ENCODE assay signal across 22 cellular contexts in the genomic region with DNA sequence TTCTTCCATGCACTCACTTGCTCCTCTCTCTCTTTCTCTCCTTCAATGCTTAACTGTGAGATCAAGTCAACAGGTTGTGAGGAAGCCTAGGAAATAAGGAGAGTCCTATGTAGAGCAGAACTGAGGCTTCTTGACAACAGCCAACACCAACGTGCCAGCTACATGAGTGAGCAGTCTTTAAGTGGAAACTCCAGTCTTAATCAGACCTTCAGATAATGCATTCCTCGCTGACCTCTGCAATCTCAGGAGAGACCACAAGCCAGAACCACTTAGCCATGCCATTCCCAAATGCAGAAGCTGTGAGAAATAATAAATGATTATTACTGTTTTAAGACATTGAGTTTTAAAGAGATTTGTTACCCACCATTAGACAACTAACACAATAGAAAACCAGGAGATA.
"Had no signal": no experiment of that assay in that cellular context is flagged by ENCODE, and none has a peak within 500 bp of the region (broad histone marks: within the 10 kb centered on the region; RNA-seq: fewer than 3 reads in every experiment).

No MANE protein-coding gene starts in this region.

- ATAC-seq: heart left ventricle; left lobe of liver; natural killer cell treated with Interleukin-12 subunit alpha and Interleukin-12 subunit beta and Interleukin-15 and Interleukin-18, amount 100 ng/mL, for 72 hours; right cardiac atrium; stimulated activated effector memory CD8-positive, alpha-beta T cell treated with anti-CD3 and anti-CD28 coated beads, Interleukin-12 subunit alpha, Interleukin-12 subunit beta, amount 100 ng/mL, for 72 hours; stimulated activated naive CD8-positive, alpha-beta T cell treated with anti-CD3 and anti-CD28 coated beads, Interleukin-15, Interleukin-2, amounts not matched to agents 100 U/mL and 50 U/mL, for 24 hours had no signal

- H3K4me3 ChIP-seq: dorsolateral prefrontal cortex, heart left ventricle, neural progenitor cell, ovary, smooth muscle cell, suprapubic skin, thyroid gland, upper lobe of left lung, uterus had no signal

- H3K9ac ChIP-seq: neural progenitor cell had no signal

- DNase-seq: cortex of kidney; dorsolateral prefrontal cortex; effector CD8-positive, alpha-beta T cell; foreskin melanocyte; heart left ventricle; hippocampal formation; kidney glomerular epithelial cell; nucleus accumbens; ovary; right cardiac atrium; stimulated activated CD4-positive, alpha-beta T cell treated with anti-CD3 and anti-CD28 coated beads, Interleukin-2, amount 100 ng/mL, for 48 hours; stimulated activated CD8-positive, alpha-beta memory T cell treated with anti-CD3 and anti-CD28 coated beads, Interleukin-4, amount 100 ng/mL, for 48 hours; stimulated activated naive CD8-positive, alpha-beta T cell treated with anti-CD3 and anti-CD28 coated beads, Interleukin-15, Interleukin-2, amounts not matched to agents 100 U/mL and 50 U/mL, for 24 hours; thyroid gland; upper lobe of left lung; uterus had no signal

- H3K27ac ChIP-seq: dorsolateral prefrontal cortex, heart left ventricle, neural progenitor cell, ovary, suprapubic skin, thyroid gland, upper lobe of left lung, uterus had no signal

- H3K4me2 ChIP-seq: neural progenitor cell, smooth muscle cell had no signal

- H3K36me3 Mint-ChIP-seq: neural progenitor cell; stimulated activated effector memory CD8-positive, alpha-beta T cell treated with anti-CD3 and anti-CD28 coated beads, Interleukin-12 subunit alpha, Interleukin-12 subunit beta, amount 100 ng/mL, for 72 hours had no signal

- H3K9me3 ChIP-seq: heart left ventricle, ovary, suprapubic skin, thyroid gland, upper lobe of left lung, uterus had no signal

- H3K9me3 Mint-ChIP-seq: neural progenitor cell had no signal

- H3K27me3 ChIP-seq: ovary, suprapubic skin, upper lobe of left lung, uterus had no signal

- H3K36me3 ChIP-seq: heart left ventricle, neural progenitor cell, ovary, suprapubic skin, thyroid gland, upper lobe of left lung, uterus had no signal

- H2AFZ ChIP-seq: neural progenitor cell had no signal

- H3K4me1 ChIP-seq: neural progenitor cell, thyroid gland, uterus had no signal

- H3K27ac Mint-ChIP-seq: natural killer cell treated with Interleukin-12 subunit alpha and Interleukin-12 subunit beta and Interleukin-15 and Interleukin-18, amount 100 ng/mL, for 72 hours; neural progenitor cell; stimulated activated effector memory CD8-positive, alpha-beta T cell treated with anti-CD3 and anti-CD28 coated beads, Interleukin-12 subunit alpha, Interleukin-12 subunit beta, amount 100 ng/mL, for 72 hours had no signal

- H3K4me3 Mint-ChIP-seq: natural killer cell treated with Interleukin-12 subunit alpha and Interleukin-12 subunit beta and Interleukin-15 and Interleukin-18, amount 100 ng/mL, for 72 hours; neural progenitor cell; stimulated activated effector memory CD8-positive, alpha-beta T cell treated with anti-CD3 and anti-CD28 coated beads, Interleukin-12 subunit alpha, Interleukin-12 subunit beta, amount 100 ng/mL, for 72 hours had no signal

- H3K4me1 Mint-ChIP-seq: neural progenitor cell; stimulated activated effector memory CD8-positive, alpha-beta T cell treated with anti-CD3 and anti-CD28 coated beads, Interleukin-12 subunit alpha, Interleukin-12 subunit beta, amount 100 ng/mL, for 72 hours had no signal
